Comparison of ENCODE assay signal across 18 cellular contexts in genomic region chr11:58506935-58507334, GRCh38. TPM values are rescaled to one million over a fixed set of nuclear protein-coding genes. Genes with fewer than 3 reads are reported as not detected.
DNase-seq lines count a peak whose midpoint lies in the region; ATAC-seq and TF ChIP-seq lines count a peak whose summit lies in the region.
"Had no signal": no experiment of that assay in that cellular context is flagged by ENCODE, and none has a peak within 500 bp of the region (broad histone marks: within the 10 kb centered on the region; RNA-seq: fewer than 3 reads in every experiment).

No MANE protein-coding gene starts in this region.

- peaks cover 3% of the 10 kb centered on the region; the same call in 1 of the 2 replicates for H3K36me3 ChIP-seq in Karpas-422 (ENCODE audit: insufficient read depth, low read length)
- no peaks in the 10 kb centered on the region for H3K36me3 ChIP-seq in colonic mucosa
- H3K36me3 ChIP-seq: SJSA1 had no signal

- POLR2A ChIA-PET in activated CD8-positive, alpha-beta T cell treated with anti-CD3 and anti-CD28 coated beads for 36 hours (lab: Charles Lee), result no interaction called here
- POLR2A ChIA-PET in activated CD8-positive, alpha-beta T cell treated with anti-CD3 and anti-CD28 coated beads, Interleukin-2, amount 10 ng/mL, durations not matched to agents 7 days and 5 days (lab: Charles Lee), result no interaction called here

- TF ChIP-seq POLR2A in erythroblast (IDR thresholded peaks at IDR 0.05; ENCODE audit: low read length), result no peak

- H3K9me2 ChIP-seq in Karpas-422 (replicated peaks; ENCODE audit: insufficient read depth, low read length), result no peaks in the 10 kb centered on the region

- H3K9me3 Mint-ChIP-seq in activated CD8-positive, alpha-beta T cell treated with anti-CD3 and anti-CD28 coated beads for 36 hours, result no peaks in the 10 kb centered on the region
- H3K9me3 Mint-ChIP-seq in activated CD8-positive, alpha-beta T cell treated with anti-CD3 and anti-CD28 coated beads, Interleukin-2, amount 10 ng/mL, durations not matched to agents 7 days and 5 days (ENCODE audit: insufficient read depth), result no peaks in the 10 kb centered on the region
- H3K9me3 Mint-ChIP-seq in stimulated activated naive B cell treated with anti-CD40 and anti-IgM and Interleukin-4, amounts not matched to agents 10 μg/mL and 1 μg/mL and 100 μg/mL, for 72 hours, result peaks cover 9% of the 10 kb centered on the region in 2 donors
- H3K9me3 Mint-ChIP-seq: activated CD4-positive, alpha-beta T cell treated with anti-CD3 and anti-CD28 coated beads, Interleukin-2, amount 10 ng/mL, durations not matched to agents 7 days and 5 days; activated T-cell treated with anti-CD3 and anti-CD28 coated beads, Interleukin-2, amount 50 U/mL, for 4 hours; CD4-positive, CD25-positive, alpha-beta regulatory T cell; natural killer cell had no signal

- H3K36me3 Mint-ChIP-seq in activated CD8-positive, alpha-beta T cell treated with anti-CD3 and anti-CD28 coated beads for 36 hours (ENCODE audit: low read depth), result peaks cover 17% of the 10 kb centered on the region
- peaks cover 22% of the 10 kb centered on the region for H3K36me3 Mint-ChIP-seq in activated CD8-positive, alpha-beta T cell treated with anti-CD3 and anti-CD28 coated beads, Interleukin-2, amount 10 ng/mL, durations not matched to agents 7 days and 5 days (ENCODE audit: low read depth)
- H3K36me3 Mint-ChIP-seq in stimulated activated naive B cell treated with anti-CD40 and anti-IgM and Interleukin-4, amounts not matched to agents 10 μg/mL and 1 μg/mL and 100 μg/mL, for 72 hours, result peaks cover 48 to 61% of the 10 kb centered on the region in 2 donors
- H3K36me3 Mint-ChIP-seq: natural killer cell had no signal

- H3K27ac ChIP-seq in Karpas-422 (ENCODE audit: low read length) (peak overlapping the region; percentile 49; the same call in 1 of the 2 replicates), colonic mucosa (no peak overlapping the region)
- H3K27ac ChIP-seq: psoas muscle, SJSA1 had no signal

- DNase-seq in activated CD8-positive, alpha-beta T cell treated with anti-CD3 and anti-CD28 coated beads for 36 hours, result no peak
- DNase-seq in activated CD8-positive, alpha-beta T cell treated with anti-CD3 and anti-CD28 coated beads, Interleukin-2, amount 10 ng/mL, durations not matched to agents 7 days and 5 days, result no peak
- peak; percentile 54 for DNase-seq in Karpas-422
- DNase-seq in stimulated activated naive B cell treated with anti-CD40 and anti-IgM and Interleukin-4, amounts not matched to agents 10 μg/mL and 1 μg/mL and 100 μg/mL, for 72 hours, result no peak
- no peak for DNase-seq in NCI-H1694 treated with DMSO at 0.1 percent for 48 hours (lab: John Stamatoyannopoulos, UW)
- DNase-seq in colonic mucosa, result no peak
- no peak for DNase-seq in erythroblast (lab: John Stamatoyannopoulos, UW)
- DNase-seq: activated CD4-positive, alpha-beta T cell treated with anti-CD3 and anti-CD28 coated beads, Interleukin-2, amount 10 ng/mL, durations not matched to agents 7 days and 5 days; activated T-cell treated with anti-CD3 and anti-CD28 coated beads, Interleukin-2, amount 50 U/mL, for 4 hours; CD4-positive, CD25-positive, alpha-beta regulatory T cell; cerebellar nuclear complex; foreskin melanocyte; natural killer cell; psoas muscle; stimulated activated CD4-positive, alpha-beta T cell treated with anti-CD3 and anti-CD28 coated beads, Interleukin-12 subunit alpha, Interleukin-12 subunit beta, amount 100 ng/mL, for 4 hours had no signal

- ATAC-seq in activated CD8-positive, alpha-beta T cell treated with anti-CD3 and anti-CD28 coated beads for 36 hours, result no peak
- ATAC-seq in activated CD8-positive, alpha-beta T cell treated with anti-CD3 and anti-CD28 coated beads, Interleukin-2, amount 10 ng/mL, durations not matched to agents 7 days and 5 days, result no peak
- ATAC-seq in GM21723 (IDR thresholded peaks at IDR 0.05; ENCODE audit: unreplicated experiment), result peak; percentile 64
- peak; percentile 49 to 55 for ATAC-seq in stimulated activated naive B cell treated with anti-CD40 and anti-IgM and Interleukin-4, amounts not matched to agents 10 μg/mL and 1 μg/mL and 100 μg/mL, for 72 hours (replicated peaks)
- ATAC-seq: activated T-cell treated with anti-CD3 and anti-CD28 coated beads, Interleukin-2, amount 50 U/mL, for 4 hours; natural killer cell; psoas muscle had no signal

- H2AFZ ChIP-seq in Karpas-422 (ENCODE audit: low read length), result peak overlapping the region; percentile 61

- no peak overlapping the region for H3K4me3 Mint-ChIP-seq in activated CD8-positive, alpha-beta T cell treated with anti-CD3 and anti-CD28 coated beads for 36 hours
- no peak overlapping the region for H3K4me3 Mint-ChIP-seq in activated CD8-positive, alpha-beta T cell treated with anti-CD3 and anti-CD28 coated beads, Interleukin-2, amount 10 ng/mL, durations not matched to agents 7 days and 5 days
- H3K4me3 Mint-ChIP-seq in stimulated activated naive B cell treated with anti-CD40 and anti-IgM and Interleukin-4, amounts not matched to agents 10 μg/mL and 1 μg/mL and 100 μg/mL, for 72 hours, result peak overlapping the region; percentile 64 to 75
- H3K4me3 Mint-ChIP-seq: activated CD4-positive, alpha-beta T cell treated with anti-CD3 and anti-CD28 coated beads, Interleukin-2, amount 10 ng/mL, durations not matched to agents 7 days and 5 days; activated T-cell treated with anti-CD3 and anti-CD28 coated beads, Interleukin-2, amount 50 U/mL, for 4 hours; CD4-positive, CD25-positive, alpha-beta regulatory T cell; natural killer cell had no signal

- peaks cover 21% of the 10 kb centered on the region for H3K4me1 Mint-ChIP-seq in activated CD8-positive, alpha-beta T cell treated with anti-CD3 and anti-CD28 coated beads for 36 hours (ENCODE audit: low read depth)
- H3K4me1 Mint-ChIP-seq in activated CD8-positive, alpha-beta T cell treated with anti-CD3 and anti-CD28 coated beads, Interleukin-2, amount 10 ng/mL, durations not matched to agents 7 days and 5 days (ENCODE audit: low read depth), result no peaks in the 10 kb centered on the region
- peaks cover 44 to 69% of the 10 kb centered on the region in 2 donors for H3K4me1 Mint-ChIP-seq in stimulated activated naive B cell treated with anti-CD40 and anti-IgM and Interleukin-4, amounts not matched to agents 10 μg/mL and 1 μg/mL and 100 μg/mL, for 72 hours
- H3K4me1 Mint-ChIP-seq: activated CD4-positive, alpha-beta T cell treated with anti-CD3 and anti-CD28 coated beads, Interleukin-2, amount 10 ng/mL, durations not matched to agents 7 days and 5 days; CD4-positive, CD25-positive, alpha-beta regulatory T cell; natural killer cell had no signal

- H3K27me3 Mint-ChIP-seq in activated CD8-positive, alpha-beta T cell treated with anti-CD3 and anti-CD28 coated beads for 36 hours, result no peaks in the 10 kb centered on the region
- H3K27me3 Mint-ChIP-seq in activated CD8-positive, alpha-beta T cell treated with anti-CD3 and anti-CD28 coated beads, Interleukin-2, amount 10 ng/mL, durations not matched to agents 7 days and 5 days (ENCODE audit: low read depth), result no peaks in the 10 kb centered on the region
- H3K27me3 Mint-ChIP-seq in stimulated activated naive B cell treated with anti-CD40 and anti-IgM and Interleukin-4, amounts not matched to agents 10 μg/mL and 1 μg/mL and 100 μg/mL, for 72 hours, result no peaks in the 10 kb centered on the region
- H3K27me3 Mint-ChIP-seq: activated CD4-positive, alpha-beta T cell treated with anti-CD3 and anti-CD28 coated beads, Interleukin-2, amount 10 ng/mL, durations not matched to agents 7 days and 5 days; CD4-positive, CD25-positive, alpha-beta regulatory T cell had no signal

- CTCF ChIA-PET in activated CD8-positive, alpha-beta T cell treated with anti-CD3 and anti-CD28 coated beads for 36 hours (lab: Charles Lee), result interaction anchor here (1.2 kb wide), 1 partner anchor 17 kb away, joined by 5 read pairs; no protein-coding TSS in a partner anchor
- CTCF ChIA-PET in activated CD8-positive, alpha-beta T cell treated with anti-CD3 and anti-CD28 coated beads, Interleukin-2, amount 10 ng/mL, durations not matched to agents 7 days and 5 days (lab: Charles Lee), result no interaction called here

- no peaks in the 10 kb centered on the region for H3K27me3 ChIP-seq in Karpas-422 (ENCODE audit: low read length)
- no peaks in the 10 kb centered on the region for H3K27me3 ChIP-seq in colonic mucosa

- H4K20me1 ChIP-seq in Karpas-422 (ENCODE audit: insufficient read depth, low read depth, low read length), result no peaks in the 10 kb centered on the region

- no peaks in the 10 kb centered on the region for H3K79me2 ChIP-seq in Karpas-422 (ENCODE audit: low read length)

- H3K9ac ChIP-seq in Karpas-422 (ENCODE audit: low read length) (no peak overlapping the region), colonic mucosa (ENCODE audit: low read depth in 2 of 2, low read length in 2 of 2) (no peak overlapping the region)

- no peak for TF ChIP-seq CTCF in activated CD8-positive, alpha-beta T cell treated with anti-CD3 and anti-CD28 coated beads for 36 hours (IDR thresholded peaks at IDR 0.05)
- TF ChIP-seq CTCF in colonic mucosa (IDR thresholded peaks at IDR 0.05), result no peak

- H3K4me2 ChIP-seq in Karpas-422 (ENCODE audit: low read depth, low read length, poor library complexity, severe bottlenecking), result peak overlapping the region; percentile 6

- H3K4me1 ChIP-seq in Karpas-422 (ENCODE audit: low read length), result peaks cover 20% of the 10 kb centered on the region
- H3K4me1 ChIP-seq in colonic mucosa, result no peaks in the 10 kb centered on the region
- H3K4me1 ChIP-seq: psoas muscle, SJSA1 had no signal

- H3K27ac Mint-ChIP-seq in activated CD8-positive, alpha-beta T cell treated with anti-CD3 and anti-CD28 coated beads for 36 hours, result peak overlapping the region; percentile 28
- H3K27ac Mint-ChIP-seq in activated CD8-positive, alpha-beta T cell treated with anti-CD3 and anti-CD28 coated beads, Interleukin-2, amount 10 ng/mL, durations not matched to agents 7 days and 5 days, result no peak overlapping the region
- H3K27ac Mint-ChIP-seq in stimulated activated naive B cell treated with anti-CD40 and anti-IgM and Interleukin-4, amounts not matched to agents 10 μg/mL and 1 μg/mL and 100 μg/mL, for 72 hours, result peak overlapping the region; percentile 97
- H3K27ac Mint-ChIP-seq: activated CD4-positive, alpha-beta T cell treated with anti-CD3 and anti-CD28 coated beads, Interleukin-2, amount 10 ng/mL, durations not matched to agents 7 days and 5 days; natural killer cell had no signal

- no peak overlapping the region for H3K4me3 ChIP-seq in Karpas-422 (ENCODE audit: low read length)
- H3K4me3 ChIP-seq in colonic mucosa, result no peak overlapping the region
- H3K4me3 ChIP-seq: psoas muscle, SJSA1 had no signal

- no peaks in the 10 kb centered on the region for H3K9me3 ChIP-seq in Karpas-422 (ENCODE audit: low read length)
- H3K9me3 ChIP-seq in colonic mucosa, result no peaks in the 10 kb centered on the region
- H3K9me3 ChIP-seq: psoas muscle, SJSA1 had no signal

- intact Hi-C loops in activated CD8-positive, alpha-beta T cell treated with anti-CD3 and anti-CD28 coated beads for 36 hours (cut with micrococcal nuclease), result no loop called here
- intact Hi-C loops in colonic mucosa (cut with DNase I), result no loop called here

RNA-seq across cellular contexts. Expression of gene OR5B21, which starts 1.0 kb away (rescaled TPM):
- not detected for total RNA-seq in activated CD8-positive, alpha-beta T cell treated with anti-CD3 and anti-CD28 coated beads for 36 hours
- total RNA-seq in activated CD8-positive, alpha-beta T cell treated with anti-CD3 and anti-CD28 coated beads, Interleukin-2, amount 10 ng/mL, durations not matched to agents 7 days and 5 days, result under 1 TPM; 0.26 to 0.40 TPM
- total RNA-seq in Karpas-422 (2014; rRNA removed; shearing (Covaris generic); ENCODE audit: low replicate concordance), result 1.9 and 9.3 TPM in 2 replicates
- not detected for total RNA-seq in colonic mucosa
- total RNA-seq: activated T-cell treated with anti-CD3 and anti-CD28 coated beads, Interleukin-2, amount 50 U/mL, for 4 hours; CD4-positive, CD25-positive, alpha-beta regulatory T cell; lower leg skin; psoas muscle; SJSA1 had no signal

Comparison
In these comparisons a context has a peak if more than half of its experiments do, and no peak if none do; other contexts are left out.
1. ATAC-seq: peak in GM21723 (single experiment) and stimulated activated naive B cell treated with anti-CD40 and anti-IgM and Interleukin-4, amounts not matched to agents 10 μg/mL and 1 μg/mL and 100 μg/mL, for 72 hours (2 of 2); none in activated CD8-positive, alpha-beta T cell treated with anti-CD3 and anti-CD28 coated beads for 36 hours (single experiment) and activated CD8-positive, alpha-beta T cell treated with anti-CD3 and anti-CD28 coated beads, Interleukin-2, amount 10 ng/mL, durations not matched to agents 7 days and 5 days (single experiment).
2. H3K4me3 Mint-ChIP-seq: peak in stimulated activated naive B cell treated with anti-CD40 and anti-IgM and Interleukin-4, amounts not matched to agents 10 μg/mL and 1 μg/mL and 100 μg/mL, for 72 hours (2 of 2); none in activated CD8-positive, alpha-beta T cell treated with anti-CD3 and anti-CD28 coated beads for 36 hours (single experiment) and activated CD8-positive, alpha-beta T cell treated with anti-CD3 and anti-CD28 coated beads, Interleukin-2, amount 10 ng/mL, durations not matched to agents 7 days and 5 days (single experiment).